Comparison of ENCODE assay signal across 2 cellular contexts in the genomic region with DNA sequence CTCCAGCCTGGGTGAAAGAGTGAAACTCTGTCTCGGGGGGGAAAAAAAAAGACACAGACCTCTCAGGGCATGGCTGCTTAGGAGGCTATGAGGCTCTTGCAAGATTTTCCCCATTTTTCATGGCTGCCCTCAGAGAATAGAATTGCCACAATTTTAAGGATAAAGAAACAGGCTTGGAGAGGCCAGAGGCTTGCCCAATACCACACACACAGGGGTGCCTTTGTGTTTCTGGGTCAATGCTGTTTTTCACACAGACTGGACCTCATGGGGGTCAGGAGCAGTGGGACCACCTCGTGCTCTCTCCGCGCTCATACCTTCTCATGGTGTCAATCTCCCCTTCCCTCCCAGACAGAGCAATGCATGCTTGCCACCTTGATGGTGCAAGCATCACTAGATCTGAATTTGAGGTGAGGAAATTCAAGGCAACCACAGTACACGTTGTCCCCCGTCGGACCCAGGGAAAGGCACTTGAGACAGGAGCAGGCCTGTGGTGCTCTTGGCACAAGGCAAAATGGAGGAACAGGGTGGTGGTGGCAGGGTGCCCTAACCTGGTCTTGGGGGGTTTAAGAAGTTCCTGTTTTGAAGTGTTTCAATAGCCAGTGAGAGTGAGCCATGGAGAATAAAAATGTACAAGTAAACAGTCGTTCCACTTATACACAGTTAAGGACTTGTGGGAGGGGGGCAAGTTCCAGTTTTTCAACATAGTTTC.
TF ChIP-seq lines count a peak whose summit lies in the region.

No MANE protein-coding gene starts in this region.

TF ChIP-seq in HepG2, 621 proteins besides CTCF, POLR2A, EP300 and RAD21 (continued from another document):
- TF ChIP-seq, protein P1, sequence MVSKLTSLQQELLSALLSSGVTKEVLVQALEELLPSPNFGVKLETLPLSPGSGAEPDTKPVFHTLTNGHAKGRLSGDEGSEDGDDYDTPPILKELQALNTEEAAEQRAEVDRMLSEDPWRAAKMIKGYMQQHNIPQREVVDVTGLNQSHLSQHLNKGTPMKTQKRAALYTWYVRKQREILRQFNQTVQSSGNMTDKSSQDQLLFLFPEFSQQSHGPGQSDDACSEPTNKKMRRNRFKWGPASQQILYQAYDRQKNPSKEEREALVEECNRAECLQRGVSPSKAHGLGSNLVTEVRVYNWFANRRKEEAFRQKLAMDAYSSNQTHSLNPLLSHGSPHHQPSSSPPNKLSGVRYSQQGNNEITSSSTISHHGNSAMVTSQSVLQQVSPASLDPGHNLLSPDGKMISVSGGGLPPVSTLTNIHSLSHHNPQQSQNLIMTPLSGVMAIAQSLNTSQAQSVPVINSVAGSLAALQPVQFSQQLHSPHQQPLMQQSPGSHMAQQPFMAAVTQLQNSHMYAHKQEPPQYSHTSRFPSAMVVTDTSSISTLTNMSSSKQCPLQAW (CRISPR knock-in tag; IDR thresholded peaks at IDR 0.05), result 0 out of 2 replicates have a peak, but pooled peaks have one; percentile 17
- TF ChIP-seq ZNF563 (CRISPR knock-in tag; IDR thresholded peaks at IDR 0.05) (no peak), SYNCRIP (IDR thresholded peaks at IDR 0.05; ENCODE audit: insufficient read depth, low read depth, low read length) (no peak), GATAD2A (CRISPR knock-in tag; IDR thresholded peaks at IDR 0.05) (no peak)
- TF ChIP-seq, protein P2, sequence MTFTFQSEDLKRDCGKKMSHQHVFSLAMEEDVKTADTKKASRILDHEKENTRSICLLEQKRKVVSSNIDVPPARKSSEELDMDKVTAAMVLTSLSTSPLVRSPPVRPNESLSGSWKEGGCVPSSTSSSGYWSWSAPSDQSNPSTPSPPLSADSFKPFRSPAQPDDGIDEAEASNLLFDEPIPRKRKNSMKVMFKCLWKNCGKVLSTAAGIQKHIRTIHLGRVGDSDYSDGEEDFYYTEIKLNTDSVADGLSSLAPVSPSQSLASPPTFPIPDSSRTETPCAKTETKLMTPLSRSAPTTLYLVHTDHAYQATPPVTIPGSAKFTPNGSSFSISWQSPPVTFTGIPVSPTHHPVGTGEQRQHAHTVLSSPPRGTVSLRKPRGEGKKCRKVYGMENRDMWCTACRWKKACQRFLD (CRISPR knock-in tag; IDR thresholded peaks at IDR 0.05; ENCODE audit: borderline replicate concordance), result no peak

TF ChIP-seq in K562, 482 proteins besides CTCF, POLR2A, EP300 and RAD21 (continued from another document):
- TF ChIP-seq GTF2E2 (tag; IDR thresholded peaks at IDR 0.05), result no peak
- TF ChIP-seq, protein P3, sequence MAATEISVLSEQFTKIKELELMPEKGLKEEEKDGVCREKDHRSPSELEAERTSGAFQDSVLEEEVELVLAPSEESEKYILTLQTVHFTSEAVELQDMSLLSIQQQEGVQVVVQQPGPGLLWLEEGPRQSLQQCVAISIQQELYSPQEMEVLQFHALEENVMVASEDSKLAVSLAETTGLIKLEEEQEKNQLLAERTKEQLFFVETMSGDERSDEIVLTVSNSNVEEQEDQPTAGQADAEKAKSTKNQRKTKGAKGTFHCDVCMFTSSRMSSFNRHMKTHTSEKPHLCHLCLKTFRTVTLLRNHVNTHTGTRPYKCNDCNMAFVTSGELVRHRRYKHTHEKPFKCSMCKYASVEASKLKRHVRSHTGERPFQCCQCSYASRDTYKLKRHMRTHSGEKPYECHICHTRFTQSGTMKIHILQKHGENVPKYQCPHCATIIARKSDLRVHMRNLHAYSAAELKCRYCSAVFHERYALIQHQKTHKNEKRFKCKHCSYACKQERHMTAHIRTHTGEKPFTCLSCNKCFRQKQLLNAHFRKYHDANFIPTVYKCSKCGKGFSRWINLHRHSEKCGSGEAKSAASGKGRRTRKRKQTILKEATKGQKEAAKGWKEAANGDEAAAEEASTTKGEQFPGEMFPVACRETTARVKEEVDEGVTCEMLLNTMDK (IDR thresholded peaks at IDR 0.05; ENCODE audit: borderline replicate concordance, insufficient read depth, low read depth, low read length, poor library complexity, severe bottlenecking), result no peak
- no peak for TF ChIP-seq ZNF77 (CRISPR knock-in tag; IDR thresholded peaks at IDR 0.05)
- TF ChIP-seq ZFX (CRISPR knock-in tag; IDR thresholded peaks at IDR 0.05), result no peak
- TF ChIP-seq GABPA (tag; conservative IDR thresholded peaks at IDR 0.05; ENCODE audit: low read depth), result no peak
- TF ChIP-seq U2AF2 (optimal IDR thresholded peaks at IDR 0.05; ENCODE audit: low read depth, low read length), result no peak
- TF ChIP-seq LARP7 (IDR thresholded peaks at IDR 0.05), result no peak
- TF ChIP-seq TRIM24 (IDR thresholded peaks at IDR 0.05), result no peak
- no peak for TF ChIP-seq KLF1 (tag; IDR thresholded peaks at IDR 0.05)
- TF ChIP-seq SLC30A9 (CRISPR knock-in tag; IDR thresholded peaks at IDR 0.05), result no peak
- TF ChIP-seq ZNF143 (CRISPR knock-in tag; IDR thresholded peaks at IDR 0.05), result no peak
- TF ChIP-seq ZNF780A (CRISPR knock-in tag; IDR thresholded peaks at IDR 0.05), result no peak
- TF ChIP-seq ELF4 (CRISPR knock-in tag; IDR thresholded peaks at IDR 0.05), result no peak
- TF ChIP-seq, protein P4, sequence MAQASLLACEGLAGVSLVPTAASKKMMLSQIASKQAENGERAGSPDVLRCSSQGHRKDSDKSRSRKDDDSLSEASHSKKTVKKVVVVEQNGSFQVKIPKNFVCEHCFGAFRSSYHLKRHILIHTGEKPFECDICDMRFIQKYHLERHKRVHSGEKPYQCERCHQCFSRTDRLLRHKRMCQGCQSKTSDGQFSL (CRISPR knock-in tag; IDR thresholded peaks at IDR 0.05), result no peak
- TF ChIP-seq, protein P4 (tag; IDR thresholded peaks at IDR 0.05), result no peak
- TF ChIP-seq SIRT6 (IDR thresholded peaks at IDR 0.05; ENCODE audit: low read depth, low read length), result no peak
- no peak for TF ChIP-seq ZNF76 (CRISPR knock-in tag; IDR thresholded peaks at IDR 0.05; ENCODE audit: borderline replicate concordance)
TF ChIP-seq in K562: peak in this region for 0.
